Comparison of ENCODE assay signal across 1 cellular context in the genomic region with DNA sequence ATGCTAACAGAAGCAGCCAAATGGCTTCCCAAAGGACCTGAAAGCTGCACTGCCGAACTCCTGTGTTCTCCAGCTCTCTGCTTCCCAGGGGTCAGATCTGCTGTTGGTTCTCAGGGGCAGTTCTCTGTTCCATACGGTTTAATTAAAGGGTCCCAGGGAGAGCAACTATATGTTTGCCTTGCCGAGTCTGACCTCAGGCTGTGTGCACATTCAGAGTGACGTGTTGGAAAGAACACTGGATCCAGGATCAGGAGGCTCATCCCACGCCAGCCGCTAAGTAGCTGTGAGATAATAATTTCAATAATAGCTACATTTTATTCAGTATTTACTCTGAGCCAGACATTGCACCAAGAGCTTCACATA.
TF ChIP-seq lines count a peak whose summit lies in the region.

No MANE protein-coding gene starts in this region.

TF ChIP-seq in GM12878, 131 proteins besides CTCF, POLR2A, EP300 and RAD21:
- TF ChIP-seq CHD1 (IDR thresholded peaks at IDR 0.05; ENCODE audit: low read depth, low read length) (no peak), FOXM1 (IDR thresholded peaks at IDR 0.05; ENCODE audit: low read depth, low read length) (no peak), WRNIP1 (IDR thresholded peaks at IDR 0.05; ENCODE audit: borderline replicate concordance, low read depth, low read length) (peak; percentile 18; the same call in 1 of the 2 replicates)
